In the genomic region with DNA sequence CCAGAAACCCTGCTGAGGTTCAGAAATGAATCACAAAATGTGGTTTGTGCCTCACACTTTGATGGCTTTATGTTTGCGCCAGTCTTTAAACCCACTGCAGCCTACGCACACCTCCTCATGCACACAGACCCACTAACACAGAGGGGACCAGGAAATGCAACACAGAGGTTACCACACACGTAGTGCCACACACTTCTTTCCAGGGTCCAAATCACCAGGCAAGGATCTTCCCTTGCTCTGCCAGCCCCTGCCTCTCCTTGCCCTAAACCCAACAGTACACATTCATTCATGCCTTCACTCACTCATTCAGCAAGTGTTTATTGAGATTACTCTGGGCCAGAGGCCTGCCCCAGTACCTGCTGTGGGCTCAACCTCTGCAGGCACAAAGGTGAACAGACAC, we compare ENCODE assay signal across 19 cellular contexts. TPM values are rescaled to one million over a fixed set of nuclear protein-coding genes. Genes with fewer than 3 reads are reported as not detected.
DNase-seq lines count a peak whose midpoint lies in the region; ATAC-seq and TF ChIP-seq lines count a peak whose summit lies in the region.
"Had no signal": no experiment of that assay in that cellular context is flagged by ENCODE, and none has a peak within 500 bp of the region (broad histone marks: within the 10 kb centered on the region; RNA-seq: fewer than 3 reads in every experiment).

No MANE protein-coding gene starts in this region.

- peak; percentile 88 for ATAC-seq in activated CD4-positive, alpha-beta T cell treated with anti-CD3 and anti-CD28 coated beads for 36 hours
- ATAC-seq in GM21737 (IDR thresholded peaks at IDR 0.05; ENCODE audit: unreplicated experiment) (no peak), GM18517 (IDR thresholded peaks at IDR 0.05; ENCODE audit: unreplicated experiment) (no peak)
- ATAC-seq: foreskin keratinocyte had no signal

- H3K9me3 Mint-ChIP-seq in activated CD4-positive, alpha-beta T cell treated with anti-CD3 and anti-CD28 coated beads for 36 hours (ENCODE audit: low read depth) = no peaks in the 10 kb centered on the region
- no peaks in the 10 kb centered on the region for H3K9me3 Mint-ChIP-seq in activated T-helper 2 cell treated with anti-CD3 and anti-CD28 coated beads, Interferon-gamma antibody, Interleukin-2, Interleukin-4, amounts not matched to agents 10 μg/mL and 5 μg/mL and 100 μg/mL, durations not matched to agents 14 hours and 24 hours and 36 hours
- no peaks in the 10 kb centered on the region for H3K9me3 Mint-ChIP-seq in stimulated activated naive CD8-positive, alpha-beta T cell treated with anti-CD3 and anti-CD28 coated beads, Interleukin-15, Interleukin-2, amounts not matched to agents 100 ng/mL and 50 ng/mL, for 24 hours
- H3K9me3 Mint-ChIP-seq: brain; T-helper 1 cell treated with Interleukin-12 subunit alpha and Interleukin-12 subunit beta and Interleukin-4 antibody, amounts not matched to agents 30 μg/mL and 1 μg/mL, for 36 hours had no signal

- no peak overlapping the region for H3K4me3 Mint-ChIP-seq in activated CD4-positive, alpha-beta T cell treated with anti-CD3 and anti-CD28 coated beads for 36 hours
- H3K4me3 Mint-ChIP-seq in activated T-helper 2 cell treated with anti-CD3 and anti-CD28 coated beads, Interferon-gamma antibody, Interleukin-2, Interleukin-4, amounts not matched to agents 10 μg/mL and 5 μg/mL and 100 μg/mL, durations not matched to agents 14 hours and 24 hours and 36 hours (ENCODE audit: low read depth) = no peak overlapping the region
- H3K4me3 Mint-ChIP-seq in stimulated activated naive CD8-positive, alpha-beta T cell treated with anti-CD3 and anti-CD28 coated beads, Interleukin-15, Interleukin-2, amounts not matched to agents 100 ng/mL and 50 ng/mL, for 24 hours = peak overlapping the region; percentile 18
- H3K4me3 Mint-ChIP-seq: brain; T-helper 1 cell treated with Interleukin-12 subunit alpha and Interleukin-12 subunit beta and Interleukin-4 antibody, amounts not matched to agents 30 μg/mL and 1 μg/mL, for 36 hours had no signal

- TF ChIP-seq POLR2A in Peyer's patch (IDR thresholded peaks at IDR 0.05) = no peak

- no peak overlapping the region for H3K4me3 ChIP-seq in Peyer's patch
- H3K4me3 ChIP-seq: spleen had no signal

- no peak for TF ChIP-seq CTCF in Peyer's patch (IDR thresholded peaks at IDR 0.05)

- peak; percentile 79 for DNase-seq in activated CD4-positive, alpha-beta T cell treated with anti-CD3 and anti-CD28 coated beads for 36 hours
- no peak for DNase-seq in activated CD4-positive, alpha-beta T cell treated with anti-CD3 and anti-CD28 coated beads for 1 hour
- DNase-seq in activated T-helper 2 cell treated with anti-CD3 and anti-CD28 coated beads, Interferon-gamma antibody, Interleukin-2, Interleukin-4, amounts not matched to agents 10 μg/mL and 5 μg/mL and 100 μg/mL, durations not matched to agents 14 hours and 24 hours and 36 hours (ENCODE audit: low spot score) = no peak
- peak; percentile 29 to 52 (median 46) for DNase-seq in stimulated activated CD4-positive, alpha-beta T cell treated with anti-CD3 and anti-CD28 coated beads, Interleukin-12 subunit alpha, Interleukin-12 subunit beta, amount 100 ng/mL, for 48 hours (ENCODE audit: low read depth in 2 of 3, low spot score in 1 of 3)
- no peak for DNase-seq in Peyer's patch
- DNase-seq: 8988T; effector memory CD4-positive, alpha-beta T cell; foreskin keratinocyte; HCEC 1CT; mesendoderm; NCI-H2029 treated with DMSO at 0.1 percent for 48 hours; NCI-H748 treated with DMSO at 0.1 percent for 48 hours; RPMI8226; spleen had no signal

- peaks cover 39% of the 10 kb centered on the region for H3K4me1 Mint-ChIP-seq in activated CD4-positive, alpha-beta T cell treated with anti-CD3 and anti-CD28 coated beads for 36 hours
- peaks cover 38% of the 10 kb centered on the region for H3K4me1 Mint-ChIP-seq in activated T-helper 2 cell treated with anti-CD3 and anti-CD28 coated beads, Interferon-gamma antibody, Interleukin-2, Interleukin-4, amounts not matched to agents 10 μg/mL and 5 μg/mL and 100 μg/mL, durations not matched to agents 14 hours and 24 hours and 36 hours (ENCODE audit: low read depth)
- peaks cover 45% of the 10 kb centered on the region for H3K4me1 Mint-ChIP-seq in stimulated activated naive CD8-positive, alpha-beta T cell treated with anti-CD3 and anti-CD28 coated beads, Interleukin-15, Interleukin-2, amounts not matched to agents 100 ng/mL and 50 ng/mL, for 24 hours (ENCODE audit: low read depth)
- H3K4me1 Mint-ChIP-seq: brain had no signal

- H3K36me3 Mint-ChIP-seq in activated CD4-positive, alpha-beta T cell treated with anti-CD3 and anti-CD28 coated beads for 36 hours (ENCODE audit: low read depth) = no peaks in the 10 kb centered on the region
- H3K36me3 Mint-ChIP-seq in activated T-helper 2 cell treated with anti-CD3 and anti-CD28 coated beads, Interferon-gamma antibody, Interleukin-2, Interleukin-4, amounts not matched to agents 10 μg/mL and 5 μg/mL and 100 μg/mL, durations not matched to agents 14 hours and 24 hours and 36 hours (ENCODE audit: low read depth) = no peaks in the 10 kb centered on the region
- no peaks in the 10 kb centered on the region for H3K36me3 Mint-ChIP-seq in stimulated activated naive CD8-positive, alpha-beta T cell treated with anti-CD3 and anti-CD28 coated beads, Interleukin-15, Interleukin-2, amounts not matched to agents 100 ng/mL and 50 ng/mL, for 24 hours (ENCODE audit: low read depth)
- H3K36me3 Mint-ChIP-seq: brain had no signal

- no peaks in the 10 kb centered on the region for H3K9me3 ChIP-seq in Peyer's patch
- H3K9me3 ChIP-seq: spleen had no signal

- H3K36me3 ChIP-seq in Peyer's patch = no peaks in the 10 kb centered on the region
- H3K36me3 ChIP-seq: spleen had no signal

- CTCF ChIA-PET in activated CD4-positive, alpha-beta T cell treated with anti-CD3 and anti-CD28 coated beads for 36 hours (lab: Charles Lee) = interaction anchor here (1.0 kb wide), 1 partner anchor 370 kb away, joined by 5 read pairs; no protein-coding TSS in a partner anchor

- peaks cover 0 to 5% (median 0%) of the 10 kb centered on the region in 4 donors for H3K4me1 ChIP-seq in Peyer's patch
- H3K4me1 ChIP-seq: spleen had no signal

- no peaks in the 10 kb centered on the region for H3K27me3 ChIP-seq in Peyer's patch

- H3K27ac ChIP-seq in Peyer's patch = no peak overlapping the region
- H3K27ac ChIP-seq: foreskin keratinocyte, spleen had no signal

- H3K27me3 Mint-ChIP-seq in activated CD4-positive, alpha-beta T cell treated with anti-CD3 and anti-CD28 coated beads for 36 hours = peaks cover 8% of the 10 kb centered on the region
- peaks cover 17% of the 10 kb centered on the region for H3K27me3 Mint-ChIP-seq in activated T-helper 2 cell treated with anti-CD3 and anti-CD28 coated beads, Interferon-gamma antibody, Interleukin-2, Interleukin-4, amounts not matched to agents 10 μg/mL and 5 μg/mL and 100 μg/mL, durations not matched to agents 14 hours and 24 hours and 36 hours (ENCODE audit: low read depth)
- H3K27me3 Mint-ChIP-seq in stimulated activated naive CD8-positive, alpha-beta T cell treated with anti-CD3 and anti-CD28 coated beads, Interleukin-15, Interleukin-2, amounts not matched to agents 100 ng/mL and 50 ng/mL, for 24 hours = peaks cover 17% of the 10 kb centered on the region

- peak overlapping the region; percentile 63 for H3K27ac Mint-ChIP-seq in activated CD4-positive, alpha-beta T cell treated with anti-CD3 and anti-CD28 coated beads for 36 hours
- H3K27ac Mint-ChIP-seq in activated T-helper 2 cell treated with anti-CD3 and anti-CD28 coated beads, Interferon-gamma antibody, Interleukin-2, Interleukin-4, amounts not matched to agents 10 μg/mL and 5 μg/mL and 100 μg/mL, durations not matched to agents 14 hours and 24 hours and 36 hours = peak overlapping the region; percentile 38
- peak overlapping the region; percentile 78 for H3K27ac Mint-ChIP-seq in stimulated activated naive CD8-positive, alpha-beta T cell treated with anti-CD3 and anti-CD28 coated beads, Interleukin-15, Interleukin-2, amounts not matched to agents 100 ng/mL and 50 ng/mL, for 24 hours
- H3K27ac Mint-ChIP-seq: brain; T-helper 1 cell treated with Interleukin-12 subunit alpha and Interleukin-12 subunit beta and Interleukin-4 antibody, amounts not matched to agents 30 μg/mL and 1 μg/mL, for 36 hours had no signal

- POLR2A ChIA-PET in activated CD4-positive, alpha-beta T cell treated with anti-CD3 and anti-CD28 coated beads for 36 hours (lab: Charles Lee) = no interaction called here

- intact Hi-C loops in activated CD4-positive, alpha-beta T cell treated with anti-CD3 and anti-CD28 coated beads for 36 hours (cut with DNase I, micrococcal nuclease) = loop anchor here (1.0 to 10.0 kb wide), 2 partner anchors 11 to 484 kb away; a partner anchor contains a TSS
- intact Hi-C loops in activated T-helper 2 cell treated with anti-CD3 and anti-CD28 coated beads, Interferon-gamma antibody, Interleukin-2, Interleukin-4, amounts not matched to agents 10 μg/mL and 5 μg/mL and 100 μg/mL, durations not matched to agents 14 hours and 24 hours and 36 hours (cut with micrococcal nuclease) = loop anchor here (5.0 kb wide), 2 partner anchors 249 to 949 kb away; no protein-coding TSS in a partner anchor

RNA-seq across cellular contexts. Expression of a gene that starts 17.5 kb away (rescaled TPM):
- total RNA-seq in activated CD4-positive, alpha-beta T cell treated with anti-CD3 and anti-CD28 coated beads for 36 hours = not detected
- not detected in 2 replicates for total RNA-seq in activated T-helper 2 cell treated with anti-CD3 and anti-CD28 coated beads, Interferon-gamma antibody, Interleukin-2, Interleukin-4, amounts not matched to agents 10 μg/mL and 5 μg/mL and 100 μg/mL, durations not matched to agents 14 hours and 24 hours and 36 hours
- total RNA-seq in Peyer's patch = 1 to 10 TPM in 2 of 4 donors, under 1 TPM in 1, not detected in 1; 0.94 to 1.8 (median 1.1) TPM

Comparison
In these comparisons a context has a peak if more than half of its experiments do, and no peak if none do; other contexts are left out.
1. DNase-seq: peak in activated CD4-positive, alpha-beta T cell treated with anti-CD3 and anti-CD28 coated beads for 36 hours (single experiment) and stimulated activated CD4-positive, alpha-beta T cell treated with anti-CD3 and anti-CD28 coated beads, Interleukin-12 subunit alpha, Interleukin-12 subunit beta, amount 100 ng/mL, for 48 hours (3 of 3); none in activated CD4-positive, alpha-beta T cell treated with anti-CD3 and anti-CD28 coated beads for 1 hour (single experiment), activated T-helper 2 cell treated with anti-CD3 and anti-CD28 coated beads, Interferon-gamma antibody, Interleukin-2, Interleukin-4, amounts not matched to agents 10 μg/mL and 5 μg/mL and 100 μg/mL, durations not matched to agents 14 hours and 24 hours and 36 hours (single experiment) and Peyer's patch (0 of 3).
2. Peak in every context shown above with its lines, with median percentiles within 50 percentile points of each other: H3K27ac Mint-ChIP-seq.